In genomic region chr22:30591191-30591587, GRCh38 we compare ENCODE assay signal across 9 cellular contexts. TPM values are rescaled to one million over a fixed set of nuclear protein-coding genes. Genes with fewer than 3 reads are reported as not detected.
DNase-seq lines count a peak whose midpoint lies in the region; ATAC-seq, FAIRE-seq and TF ChIP-seq lines count a peak whose summit lies in the region.
"Had no signal": no experiment of that assay in that cellular context is flagged by ENCODE, and none has a peak within 500 bp of the region (broad histone marks: within the 10 kb centered on the region; RNA-seq: fewer than 3 reads in every experiment).

No MANE protein-coding gene starts in this region.

- H3K27me3 ChIP-seq in HUES6 (ENCODE audit: control insufficient read depth, insufficient read depth, low read length) (peaks cover 8% of the 10 kb centered on the region), bronchial epithelial cell (ENCODE audit: control insufficient read depth, insufficient read depth, low read length) (peaks cover 2% of the 10 kb centered on the region), mononuclear cell (ENCODE audit: insufficient read depth, low read length) (no peaks in the 10 kb centered on the region)

- TF ChIP-seq CTCF in AG09309 (IDR thresholded peaks at IDR 0.05; ENCODE audit: control insufficient read depth, insufficient read depth, low read depth, low read length, missing control alignments) (no peak), bronchial epithelial cell (IDR thresholded peaks at IDR 0.05; ENCODE audit: insufficient read depth, low read length, severe bottlenecking) (no peak)

- H3K27ac ChIP-seq in HUES6 (ENCODE audit: low read depth, low read length) = peak overlapping the region; percentile 93; the same call in 1 of the 2 replicates

- no peak for ATAC-seq in HG03439 (IDR thresholded peaks at IDR 0.05; ENCODE audit: unreplicated experiment)

- DNase-seq in AG09309 (ENCODE audit: low read depth) (no peak), bronchial epithelial cell (ENCODE audit: low read depth) (peak; percentile 29), epidermal melanocyte (ENCODE audit: insufficient read length, low spot score) (no peak), NCI-H2081 (lab: John Stamatoyannopoulos, UW) (no peak), midbrain (lab: John Stamatoyannopoulos, UW) (no peak)

- H3K36me3 ChIP-seq in HUES6 (ENCODE audit: control insufficient read depth, insufficient read depth, low read length) (peaks cover 39% of the 10 kb centered on the region), bronchial epithelial cell (ENCODE audit: control insufficient read depth, insufficient read depth, low read length) (peaks cover 18% of the 10 kb centered on the region)

- no peak for FAIRE-seq in bronchial epithelial cell (lab: Jason Lieb, UNC)

- H3K4me1 ChIP-seq in HUES6 (ENCODE audit: control insufficient read depth, insufficient read depth, low read length) (peaks cover 3% of the 10 kb centered on the region; the same call in 1 of the 2 replicates), mononuclear cell (ENCODE audit: insufficient read depth, low read length) (peaks cover 15% of the 10 kb centered on the region)

- peak overlapping the region; percentile 96 for H3K9ac ChIP-seq in HUES6 (ENCODE audit: low read length)

- no peaks in the 10 kb centered on the region for H3K9me3 ChIP-seq in HUES6 (ENCODE audit: control insufficient read depth, insufficient read depth, low read depth, low read length)
- no peaks in the 10 kb centered on the region for H3K9me3 ChIP-seq in mononuclear cell (ENCODE audit: low read depth, low read length)

- H3K4me3 ChIP-seq in AG09309 (ENCODE audit: control insufficient read depth, low read depth, low read length) (peak overlapping the region; percentile 72), HUES6 (ENCODE audit: low read depth, low read length) (peak overlapping the region; percentile 78), bronchial epithelial cell (ENCODE audit: low read depth, low read length) (peak overlapping the region; percentile 89), mononuclear cell (ENCODE audit: low read length) (peak overlapping the region; percentile 60)

RNA-seq across cellular contexts. Expression of gene PES1, which starts 0.5 kb away (rescaled TPM):
- 97.2 and 108 TPM in 2 replicates for total RNA-seq in bronchial epithelial cell
- 21.8 TPM for total RNA-seq in mononuclear cell

RNA-seq across cellular contexts. Expression of gene TCN2, which starts 15.8 kb away (rescaled TPM):
- total RNA-seq in bronchial epithelial cell = 1.1 and 3.7 TPM in 2 replicates
- total RNA-seq in mononuclear cell = 8.7 TPM

RNA-seq across cellular contexts. Expression of gene GAL3ST1, which starts 16.7 kb away (rescaled TPM):
- total RNA-seq in bronchial epithelial cell (0.13 and 0.26 TPM in 2 replicates), mononuclear cell (0.10 TPM)

RNA-seq across cellular contexts. Expression of gene SLC35E4, which starts 44.4 kb away (rescaled TPM):
- total RNA-seq in bronchial epithelial cell (4.7 and 9.0 TPM in 2 replicates), mononuclear cell (4.4 TPM)

RNA-seq across cellular contexts. Expression of gene SEC14L6, which starts 44.6 kb away (rescaled TPM):
- not detected in 2 replicates for total RNA-seq in bronchial epithelial cell
- not detected for total RNA-seq in mononuclear cell
- total RNA-seq: NCI-H460 had no signal
